ENCODE assay signal across 18 cellular contexts in genomic region chr13:47955836-47956235, GRCh38. TPM values are rescaled to one million over a fixed set of nuclear protein-coding genes. Genes with fewer than 3 reads are reported as not detected.
DNase-seq lines count a peak whose midpoint lies in the region; ATAC-seq and TF ChIP-seq lines count a peak whose summit lies in the region.
"Had no signal": no experiment of that assay in that cellular context is flagged by ENCODE, and none has a peak within 500 bp of the region (broad histone marks: within the 10 kb centered on the region; RNA-seq: fewer than 3 reads in every experiment).

No MANE protein-coding gene starts in this region.

- TF ChIP-seq CTCF in endodermal cell (conservative IDR thresholded peaks at IDR 0.05) (no peak), nephron progenitor cell (IDR thresholded peaks at IDR 0.05) (no peak)

- H3K4me3 ChIP-seq in endodermal cell (ENCODE audit: low read length), result peak overlapping the region; percentile 73
- H3K4me3 ChIP-seq: HAP-1, K562, SJSA1 had no signal

- H3K9me3 Mint-ChIP-seq in endodermal cell (peaks cover 59% of the 10 kb centered on the region), nephron progenitor cell (peaks cover 57% of the 10 kb centered on the region)

- no peak for DNase-seq in endodermal cell
- no peak for DNase-seq in NCI-H187 treated with DMSO at 0.1 percent for 48 hours (lab: John Stamatoyannopoulos, UW)
- no peak for DNase-seq in cardiac septum (ENCODE audit: low spot score)
- no peak for DNase-seq in nephron progenitor cell
- DNase-seq: CD4-positive, alpha-beta T cell; DMS79 treated with DMSO at 0.1 percent for 48 hours; GDM1; NCI-H1930; NCI-H2171 treated with DMSO at 0.1 percent for 48 hours; OCI-M1 had no signal

- H3K4me1 Mint-ChIP-seq in endodermal cell (no peaks in the 10 kb centered on the region), nephron progenitor cell (no peaks in the 10 kb centered on the region)
- H3K4me1 Mint-ChIP-seq: B cell had no signal

- H3K9me3 ChIP-seq in endodermal cell (ENCODE audit: control insufficient read depth, low read length), result peaks cover 68% of the 10 kb centered on the region
- H3K9me3 ChIP-seq: SJSA1 had no signal

- intact Hi-C loops in cardiac septum (cut with DNase I), result no loop called here

- H3K27me3 Mint-ChIP-seq in endodermal cell (ENCODE audit: insufficient read depth) (no peaks in the 10 kb centered on the region), nephron progenitor cell (ENCODE audit: low read depth, poor library complexity) (no peaks in the 10 kb centered on the region)
- H3K27me3 Mint-ChIP-seq: B cell; CD4-positive, alpha-beta T cell had no signal

- H3K27ac Mint-ChIP-seq in endodermal cell, result no peak overlapping the region
- no peak overlapping the region for H3K27ac Mint-ChIP-seq in nephron progenitor cell
- H3K27ac Mint-ChIP-seq: B cell; CD4-positive, alpha-beta T cell had no signal

- H3K4me3 Mint-ChIP-seq in endodermal cell (no peak overlapping the region), nephron progenitor cell (no peak overlapping the region)
- H3K4me3 Mint-ChIP-seq: B cell; CD4-positive, alpha-beta T cell had no signal

- no peaks in the 10 kb centered on the region for H3K4me1 ChIP-seq in endodermal cell (ENCODE audit: control insufficient read depth, insufficient read depth, low read length)
- H3K4me1 ChIP-seq: HAP-1, SJSA1 had no signal

- ATAC-seq in GM18511 (IDR thresholded peaks at IDR 0.05; ENCODE audit: unreplicated experiment), result peak; percentile 54
- peak; percentile 53 for ATAC-seq in GM21526 (IDR thresholded peaks at IDR 0.05; ENCODE audit: low FRiP score, unreplicated experiment)
- peak; percentile 61 for ATAC-seq in HG03342 (IDR thresholded peaks at IDR 0.05; ENCODE audit: unreplicated experiment)
- ATAC-seq: K562 had no signal

- peaks cover 93% of the 10 kb centered on the region for H3K36me3 Mint-ChIP-seq in endodermal cell (ENCODE audit: low read depth)
- H3K36me3 Mint-ChIP-seq in nephron progenitor cell (ENCODE audit: low read depth), result peaks cover 100% of the 10 kb centered on the region

- no peak overlapping the region for H3K9ac ChIP-seq in endodermal cell (ENCODE audit: extremely low read depth, low read length, poor library complexity, severe bottlenecking)

- H3K27me3 ChIP-seq in endodermal cell (ENCODE audit: control insufficient read depth, insufficient read depth, low read length, poor library complexity, severe bottlenecking), result no peaks in the 10 kb centered on the region
- H3K27me3 ChIP-seq: SJSA1 had no signal

- whole genome bisulfite sequencing in endodermal cell (ENCODE audit: insufficient coverage in 1 of 2, insufficient read length in 1 of 2), 2 experiments, result 100% methylated on average over 2 of the region's 2 CpGs; no CpG with 5 or more reads in 1 of the 2 experiments

- H3K27ac ChIP-seq in endodermal cell (ENCODE audit: low read depth, low read length), result no peak overlapping the region
- H3K27ac ChIP-seq: RWPE1, SJSA1 had no signal

- peaks cover 92% of the 10 kb centered on the region for H3K36me3 ChIP-seq in endodermal cell (ENCODE audit: control insufficient read depth, insufficient read depth, low read length)

RNA-seq across cellular contexts. Expression of gene SUCLA2, which starts 45.2 kb away (rescaled TPM):
- 10 to 100 TPM; 78.8 to 79.0 TPM for total RNA-seq in endodermal cell
- polyA plus RNA-seq in endodermal cell (2013, experiment 1 of 2), result 55.5 TPM
- 52.2 TPM for polyA plus RNA-seq in endodermal cell (2013, experiment 2 of 2)
- 100 TPM for total RNA-seq in cardiac septum
